Comparison of ENCODE assay signal across 12 cellular contexts in the genomic region with DNA sequence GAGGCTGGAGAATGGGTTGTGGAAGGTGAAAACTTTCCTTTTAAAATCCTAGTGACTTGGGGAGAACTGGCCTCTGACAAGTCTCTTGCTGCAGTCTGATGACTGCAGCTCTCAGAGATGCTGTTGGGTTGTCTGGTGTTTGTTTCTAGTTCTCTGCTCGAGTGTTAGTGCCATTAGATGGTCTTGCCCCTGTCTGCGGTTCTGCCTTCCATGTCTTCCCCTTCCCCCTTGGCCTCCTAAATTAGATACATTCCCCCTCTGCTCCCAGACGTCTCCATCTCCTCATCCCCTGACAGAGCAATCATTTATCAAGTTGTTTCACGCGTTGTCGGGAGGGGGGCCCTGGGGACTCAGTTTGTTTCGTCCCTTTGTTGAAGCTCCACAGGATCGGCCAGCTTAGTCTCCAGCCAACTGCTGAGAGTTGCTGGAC.
DNase-seq lines count a peak whose midpoint lies in the region; TF ChIP-seq lines count a peak whose summit lies in the region.
"Had no signal": no experiment of that assay in that cellular context is flagged by ENCODE, and none has a peak within 500 bp of the region (broad histone marks: within the 10 kb centered on the region; RNA-seq: fewer than 3 reads in every experiment).

No MANE protein-coding gene starts in this region.

- no peaks in the 10 kb centered on the region for H3K9me3 ChIP-seq in endodermal cell (ENCODE audit: control insufficient read depth, low read length)

- H3K4me3 ChIP-seq in endodermal cell (ENCODE audit: low read length) = peak overlapping the region; percentile 69

- H3K36me3 Mint-ChIP-seq in endodermal cell (ENCODE audit: low read depth) (peaks cover 2% of the 10 kb centered on the region), mesothelial cell of epicardium (no peaks in the 10 kb centered on the region), type B pancreatic cell (no peaks in the 10 kb centered on the region)
- H3K36me3 Mint-ChIP-seq: naive thymus-derived CD4-positive, alpha-beta T cell had no signal

- H3K9ac ChIP-seq in endodermal cell (ENCODE audit: extremely low read depth, low read length, poor library complexity, severe bottlenecking) = peak overlapping the region; percentile 9

- H3K4me3 Mint-ChIP-seq in endodermal cell (peak overlapping the region; percentile 31), mesothelial cell of epicardium (peak overlapping the region; percentile 39), type B pancreatic cell (peak overlapping the region; percentile 78)
- H3K4me3 Mint-ChIP-seq: naive thymus-derived CD4-positive, alpha-beta T cell had no signal

- DNase-seq in NCI-H82 (lab: John Stamatoyannopoulos, UW) (peak; percentile 38), NCI-H82 treated with DMSO at 0.1 percent for 48 hours (lab: John Stamatoyannopoulos, UW; ENCODE audit: unreplicated experiment) (no peak), endodermal cell (peak; percentile 82), mesothelial cell of epicardium (ENCODE audit: low spot score in 2 of 2, unreplicated experiment in 2 of 2) (no peak), type B pancreatic cell (ENCODE audit: extremely low spot score, unreplicated experiment) (no peak), dedifferentiated amniotic fluid mesenchymal stem cell (ENCODE audit: extremely low spot score) (no peak), NCI-H1417 treated with DMSO at 0.1 percent for 48 hours (lab: John Stamatoyannopoulos, UW) (no peak)
- no peak for DNase-seq in stimulated activated CD4-positive, alpha-beta T cell treated with anti-CD3 and anti-CD28 coated beads, Interleukin-12 subunit alpha, Interleukin-12 subunit beta, amount 100 ng/mL, for 4 hours
- DNase-seq: naive thymus-derived CD4-positive, alpha-beta T cell; stimulated activated CD4-positive, alpha-beta T cell treated with anti-CD3 and anti-CD28 coated beads, Interleukin-2, amount 100 ng/mL, for 24 hours; stimulated activated naive CD4-positive, alpha-beta T cell treated with Interleukin-2 at 50 U/mL for 16 hours had no signal

- TF ChIP-seq CTCF in endodermal cell (conservative IDR thresholded peaks at IDR 0.05) = no peak
- TF ChIP-seq CTCF in mesothelial cell of epicardium (IDR thresholded peaks at IDR 0.05; ENCODE audit: unreplicated experiment) = no peak
- TF ChIP-seq CTCF in type B pancreatic cell (conservative IDR thresholded peaks at IDR 0.05) = no peak

- 0 to 7% methylated on average over 5 to 8 of the region's 8 CpGs for WGBS in endodermal cell (ENCODE audit: insufficient coverage in 1 of 2, insufficient read length in 1 of 2), 2 experiments

- H3K27ac ChIP-seq in endodermal cell (ENCODE audit: low read depth, low read length) = peak overlapping the region; percentile 93
- H3K27ac ChIP-seq: 22Rv1 had no signal

- H3K9me3 Mint-ChIP-seq in endodermal cell = no peaks in the 10 kb centered on the region
- H3K9me3 Mint-ChIP-seq in mesothelial cell of epicardium = no peaks in the 10 kb centered on the region
- no peaks in the 10 kb centered on the region for H3K9me3 Mint-ChIP-seq in type B pancreatic cell
- H3K9me3 Mint-ChIP-seq: naive thymus-derived CD4-positive, alpha-beta T cell had no signal

- peaks cover 4% of the 10 kb centered on the region for H3K36me3 ChIP-seq in endodermal cell (ENCODE audit: control insufficient read depth, insufficient read depth, low read length)

- H3K27ac Mint-ChIP-seq in endodermal cell (peak overlapping the region; percentile 88), mesothelial cell of epicardium (peak overlapping the region; percentile 83), type B pancreatic cell (peak overlapping the region; percentile 71)
- H3K27ac Mint-ChIP-seq: naive thymus-derived CD4-positive, alpha-beta T cell had no signal

- H3K27me3 ChIP-seq in endodermal cell (ENCODE audit: control insufficient read depth, insufficient read depth, low read length, poor library complexity, severe bottlenecking) = no peaks in the 10 kb centered on the region

- peaks cover 38% of the 10 kb centered on the region for H3K4me1 ChIP-seq in endodermal cell (ENCODE audit: control insufficient read depth, insufficient read depth, low read length)

- peaks cover 64% of the 10 kb centered on the region for H3K4me1 Mint-ChIP-seq in endodermal cell
- peaks cover 37% of the 10 kb centered on the region for H3K4me1 Mint-ChIP-seq in mesothelial cell of epicardium
- H3K4me1 Mint-ChIP-seq in type B pancreatic cell (ENCODE audit: unreplicated experiment) = peaks cover 46% of the 10 kb centered on the region

- no peaks in the 10 kb centered on the region for H3K27me3 Mint-ChIP-seq in endodermal cell (ENCODE audit: insufficient read depth)
- no peaks in the 10 kb centered on the region for H3K27me3 Mint-ChIP-seq in mesothelial cell of epicardium (ENCODE audit: low read depth)
- no peaks in the 10 kb centered on the region for H3K27me3 Mint-ChIP-seq in type B pancreatic cell

Comparison
In these comparisons a context has a peak if more than half of its experiments do, and no peak if none do; other contexts are left out.
1. DNase-seq: peak in NCI-H82 (single experiment) and endodermal cell (single experiment); none in NCI-H82 treated with DMSO at 0.1 percent for 48 hours (single experiment), mesothelial cell of epicardium (0 of 2), type B pancreatic cell (single experiment), dedifferentiated amniotic fluid mesenchymal stem cell (single experiment), stimulated activated CD4-positive, alpha-beta T cell treated with anti-CD3 and anti-CD28 coated beads, Interleukin-12 subunit alpha, Interleukin-12 subunit beta, amount 100 ng/mL, for 4 hours (single experiment) and NCI-H1417 treated with DMSO at 0.1 percent for 48 hours (single experiment).
2. Peak in every context shown above with its lines, with median percentiles within 50 percentile points of each other: H3K27ac Mint-ChIP-seq and H3K4me3 Mint-ChIP-seq.